10 cellular contexts compared by ENCODE assay signal in genomic region chr11:128448981-128449713, GRCh38.
DNase-seq lines count a peak whose midpoint lies in the region; ATAC-seq and TF ChIP-seq lines count a peak whose summit lies in the region.
"Had no signal": no experiment of that assay in that cellular context is flagged by ENCODE, and none has a peak within 500 bp of the region (broad histone marks: within the 10 kb centered on the region; RNA-seq: fewer than 3 reads in every experiment).

No MANE protein-coding gene starts in this region.

- H2BK120ac ChIP-seq in mesenchymal stem cell (ENCODE audit: low read depth, low read length): no peak overlapping the region

- intact Hi-C loops in ascending aorta (cut with DNase I): loop anchor here (5.0 kb wide), 2 partner anchors 73 to 242 kb away; no protein-coding TSS in a partner anchor

- no peak overlapping the region for H3K18ac ChIP-seq in mesenchymal stem cell (ENCODE audit: low read depth in 1 of 2, low read length in 2 of 2)

- TF ChIP-seq CTCF in ascending aorta (IDR thresholded peaks at IDR 0.05) (no peak), gastroesophageal sphincter (IDR thresholded peaks at IDR 0.05) (no peak)

- no peak for ATAC-seq in GM21717 (IDR thresholded peaks at IDR 0.05; ENCODE audit: unreplicated experiment)
- no peak for ATAC-seq in gastroesophageal sphincter

- no peak overlapping the region for H2BK5ac ChIP-seq in mesenchymal stem cell (ENCODE audit: low read depth, low read length, poor library complexity, severe bottlenecking)

- TF ChIP-seq EP300 in gastroesophageal sphincter (IDR thresholded peaks at IDR 0.05): no peak

- H3K27ac ChIP-seq in BLaER1 (peak overlapping the region; percentile 53; the same call in 1 of the 2 replicates), HUES48 (ENCODE audit: low read depth, low read length) (peak overlapping the region; percentile 26), ascending aorta (peak overlapping the region; percentile 54 to 69), mesenchymal stem cell (ENCODE audit: low read length, poor library complexity, severe bottlenecking) (peak overlapping the region; percentile 50), gastroesophageal sphincter (no peak overlapping the region)

- no peaks in the 10 kb centered on the region for H4K20me1 ChIP-seq in BLaER1

- H3K4me2 ChIP-seq in BLaER1: peak overlapping the region; percentile 51
- H3K4me2 ChIP-seq in mesenchymal stem cell (ENCODE audit: low read length, poor library complexity, severe bottlenecking): no peak overlapping the region

- H3K4me1 ChIP-seq in BLaER1: peaks cover 11% of the 10 kb centered on the region
- H3K4me1 ChIP-seq in HUES48 (ENCODE audit: control insufficient read depth, insufficient read depth, low read length): no peaks in the 10 kb centered on the region
- H3K4me1 ChIP-seq in ascending aorta: peaks cover 10 to 25% of the 10 kb centered on the region in 2 donors
- H3K4me1 ChIP-seq in mesenchymal stem cell (ENCODE audit: control insufficient read depth, insufficient read depth, low read depth, low read length): peaks cover 8% of the 10 kb centered on the region
- H3K4me1 ChIP-seq in gastroesophageal sphincter: peaks cover 8 to 29% (median 12%) of the 10 kb centered on the region in 3 donors

- H3K23ac ChIP-seq in mesenchymal stem cell (ENCODE audit: low read length in 2 of 2): no peak overlapping the region

- H2AK5ac ChIP-seq in mesenchymal stem cell (ENCODE audit: low read length, severe bottlenecking): peak overlapping the region; percentile 38

- no peak overlapping the region for H3K4ac ChIP-seq in mesenchymal stem cell (ENCODE audit: low read depth in 1 of 2, low read length in 2 of 2)

- H3K36me3 ChIP-seq in BLaER1 (no peaks in the 10 kb centered on the region), HUES48 (ENCODE audit: control insufficient read depth, insufficient read depth, low read length) (no peaks in the 10 kb centered on the region), ascending aorta (no peaks in the 10 kb centered on the region), mesenchymal stem cell (ENCODE audit: control insufficient read depth in 1 of 2, insufficient read depth in 2 of 2, low read depth in 1 of 2, low read length in 2 of 2) (peaks cover 0 to 4% of the 10 kb centered on the region in 2 experiments), gastroesophageal sphincter (no peaks in the 10 kb centered on the region)

- H3K79me1 ChIP-seq in mesenchymal stem cell (replicated peaks; ENCODE audit: low read length, poor library complexity, severe bottlenecking): no peaks in the 10 kb centered on the region

- no peak overlapping the region for H2BK12ac ChIP-seq in mesenchymal stem cell (ENCODE audit: low read length in 2 of 2)

- no peak overlapping the region for H2AFZ ChIP-seq in mesenchymal stem cell (ENCODE audit: low read depth, low read length)

- H4K91ac ChIP-seq in mesenchymal stem cell (ENCODE audit: low read length): no peak overlapping the region

- no peak overlapping the region for H2BK15ac ChIP-seq in mesenchymal stem cell (ENCODE audit: low read depth, poor library complexity, severe bottlenecking)

- H3K27me3 ChIP-seq in BLaER1 (no peaks in the 10 kb centered on the region), HUES48 (ENCODE audit: control insufficient read depth, insufficient read depth, low read length) (no peaks in the 10 kb centered on the region), ascending aorta (no peaks in the 10 kb centered on the region), mesenchymal stem cell (ENCODE audit: control insufficient read depth in 1 of 2, insufficient read depth in 1 of 2, low read length in 2 of 2) (no peaks in the 10 kb centered on the region), gastroesophageal sphincter (no peaks in the 10 kb centered on the region)

- DNase-seq in ascending aorta (ENCODE audit: low spot score in 2 of 2) (no peak), mesenchymal stem cell (no peak)
- DNase-seq in activated effector memory CD4-positive, alpha-beta T cell treated with Interleukin-2 at 50 U/mL for 16 hours: no peak
- DNase-seq in activated CD4-positive, CD25-positive, alpha-beta regulatory T cell (lab: John Stamatoyannopoulos, UW): no peak
- DNase-seq: NCI-H1092 treated with DMSO at 0.1 percent for 48 hours; stimulated activated CD4-positive, alpha-beta T cell treated with anti-CD3 and anti-CD28 coated beads, Interleukin-4, amount 100 ng/mL, for 1 hour had no signal

- H3K14ac ChIP-seq in mesenchymal stem cell (ENCODE audit: low read length in 2 of 2): no peak overlapping the region

- no peak for TF ChIP-seq POLR2A in gastroesophageal sphincter (IDR thresholded peaks at IDR 0.05)

- WGBS in mesenchymal stem cell: 100% methylated on average over 3 of the region's 3 CpGs
- 83 to 90% methylated on average over 2 of the region's 3 CpGs for WGBS in gastroesophageal sphincter (ENCODE audit: low coverage in 1 of 2), 2 donors

- H4K8ac ChIP-seq in mesenchymal stem cell (ENCODE audit: low read length): no peak overlapping the region

- H3K9ac ChIP-seq in BLaER1: no peak overlapping the region
- no peak overlapping the region for H3K9ac ChIP-seq in HUES48 (ENCODE audit: low read depth, low read length)
- no peak overlapping the region for H3K9ac ChIP-seq in mesenchymal stem cell (ENCODE audit: low read length)

- no peak overlapping the region for H3K4me3 ChIP-seq in BLaER1
- no peak overlapping the region for H3K4me3 ChIP-seq in HUES48 (ENCODE audit: low read depth, low read length)
- H3K4me3 ChIP-seq in ascending aorta: no peak overlapping the region
- H3K4me3 ChIP-seq in mesenchymal stem cell (ENCODE audit: insufficient read depth in 1 of 2, low read depth in 1 of 2, low read length in 2 of 2): no peak overlapping the region
- no peak overlapping the region for H3K4me3 ChIP-seq in gastroesophageal sphincter

- peaks cover 5% of the 10 kb centered on the region; the same call in 1 of the 2 replicates for H3K9me3 ChIP-seq in BLaER1
- H3K9me3 ChIP-seq in HUES48 (ENCODE audit: control insufficient read depth, insufficient read depth, low read length): no peaks in the 10 kb centered on the region
- no peaks in the 10 kb centered on the region for H3K9me3 ChIP-seq in ascending aorta
- H3K9me3 ChIP-seq in mesenchymal stem cell (ENCODE audit: control insufficient read depth, low read length): no peaks in the 10 kb centered on the region
- no peaks in the 10 kb centered on the region for H3K9me3 ChIP-seq in gastroesophageal sphincter

Comparison
In these comparisons a context has a peak if more than half of its experiments do, and no peak if none do; other contexts are left out.
1. H3K27ac ChIP-seq: peak in BLaER1 (single experiment), HUES48 (single experiment), ascending aorta (2 of 2) and mesenchymal stem cell (single experiment); none in gastroesophageal sphincter (0 of 4).